Comparison of ENCODE assay signal across 1 cellular context in the genomic region with DNA sequence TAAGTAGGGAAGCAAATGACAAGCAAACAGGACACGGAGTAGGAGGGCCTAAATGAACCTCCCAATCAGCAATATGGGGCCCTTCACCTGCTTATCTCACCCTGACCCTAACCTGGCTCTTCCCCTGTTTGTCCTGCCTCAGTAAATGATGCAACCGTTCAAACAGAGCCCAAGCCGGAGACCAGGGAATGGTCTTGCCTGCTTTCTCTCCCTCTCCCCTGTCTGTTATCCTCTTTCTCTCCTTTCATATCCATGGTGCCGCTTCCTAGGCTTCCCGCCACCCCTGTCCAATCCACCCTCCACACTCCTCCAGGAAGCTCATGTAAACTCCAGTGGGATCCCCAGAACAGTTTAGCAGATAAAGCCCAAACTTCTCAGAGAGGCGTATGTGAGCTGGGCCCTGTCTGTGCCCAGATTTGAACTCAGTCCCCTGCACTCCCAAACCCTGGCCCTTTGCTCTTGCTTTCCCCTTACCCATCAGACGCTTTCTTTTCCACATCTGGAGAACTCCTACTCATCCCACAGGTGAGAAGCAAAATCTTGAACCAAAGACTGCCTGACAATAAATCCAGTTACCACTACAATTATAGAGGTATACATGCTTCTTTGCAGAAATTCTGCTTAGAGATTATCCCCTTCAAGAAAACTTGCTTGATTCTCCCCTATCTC.
TF ChIP-seq lines count a peak whose summit lies in the region.

No MANE protein-coding gene starts in this region.

TF ChIP-seq in K562, 482 proteins besides CTCF, POLR2A, EP300 and RAD21 (continued from another document and continues in another):
- TF ChIP-seq, protein P1, sequence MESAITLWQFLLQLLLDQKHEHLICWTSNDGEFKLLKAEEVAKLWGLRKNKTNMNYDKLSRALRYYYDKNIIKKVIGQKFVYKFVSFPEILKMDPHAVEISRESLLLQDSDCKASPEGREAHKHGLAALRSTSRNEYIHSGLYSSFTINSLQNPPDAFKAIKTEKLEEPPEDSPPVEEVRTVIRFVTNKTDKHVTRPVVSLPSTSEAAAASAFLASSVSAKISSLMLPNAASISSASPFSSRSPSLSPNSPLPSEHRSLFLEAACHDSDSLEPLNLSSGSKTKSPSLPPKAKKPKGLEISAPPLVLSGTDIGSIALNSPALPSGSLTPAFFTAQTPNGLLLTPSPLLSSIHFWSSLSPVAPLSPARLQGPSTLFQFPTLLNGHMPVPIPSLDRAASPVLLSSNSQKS (CRISPR knock-in tag; IDR thresholded peaks at IDR 0.05) = no peak
- TF ChIP-seq ZNF644 (tag; IDR thresholded peaks at IDR 0.05; ENCODE audit: low read depth) (no peak), NR1H2 (CRISPR knock-in tag; IDR thresholded peaks at IDR 0.05) (no peak), GABPB2 (CRISPR knock-in tag; conservative IDR thresholded peaks at IDR 0.05) (no peak), TCF3 (CRISPR knock-in tag; IDR thresholded peaks at IDR 0.05) (peak; percentile 31; the same call in 1 of the 2 replicates), SAFB2 (IDR thresholded peaks at IDR 0.05; ENCODE audit: borderline replicate concordance, low read depth, low read length, severe bottlenecking) (no peak), HDAC2 (IDR thresholded peaks at IDR 0.05) (peak; percentile 78; the same call in 1 of the 2 replicates), ZNF586 (CRISPR knock-in tag; conservative IDR thresholded peaks at IDR 0.05) (no peak), HEY1 (CRISPR knock-in tag; IDR thresholded peaks at IDR 0.05; ENCODE audit: borderline replicate concordance) (no peak), MCM2 (IDR thresholded peaks at IDR 0.05; ENCODE audit: low read depth) (no peak), SMAD3 (CRISPR knock-in tag; conservative IDR thresholded peaks at IDR 0.05) (no peak), POLR3G (IDR thresholded peaks at IDR 0.05; ENCODE audit: extremely low read depth, insufficient read length, insufficient replicate concordance) (no peak), FOXM1 (IDR thresholded peaks at IDR 0.05; ENCODE audit: low read depth) (no peak), FOXM1 (CRISPR knock-in tag; IDR thresholded peaks at IDR 0.05; ENCODE audit: low read depth) (no peak), MTA1 (IDR thresholded peaks at IDR 0.05; ENCODE audit: borderline replicate concordance) (peak; percentile 71; the same call in 1 of the 2 replicates), HMG20A (CRISPR knock-in tag; conservative IDR thresholded peaks at IDR 0.05) (no peak), MXI1 (IDR thresholded peaks at IDR 0.05; ENCODE audit: low read depth, low read length) (no peak), RCOR1 (IDR thresholded peaks at IDR 0.05; ENCODE audit: borderline replicate concordance in 1 of 2, low read depth in 2 of 2, low read length in 2 of 2) (peak in 1 of 2 experiments; percentile 88; a peak in 1 of 4 replicates), ZNF134 (CRISPR knock-in tag; conservative IDR thresholded peaks at IDR 0.05) (peak; percentile 82), L3MBTL2 (IDR thresholded peaks at IDR 0.05) (peak; percentile 44; the same call in 1 of the 2 replicates), PTTG1 (tag; IDR thresholded peaks at IDR 0.05; ENCODE audit: low read depth) (no peak), HDAC1 (IDR thresholded peaks at IDR 0.05) (peak in 1 of 2 experiments; percentile 37; a peak in 1 of 4 replicates), HMG20B (CRISPR knock-in tag; IDR thresholded peaks at IDR 0.05) (no peak)
- TF ChIP-seq, protein P2, sequence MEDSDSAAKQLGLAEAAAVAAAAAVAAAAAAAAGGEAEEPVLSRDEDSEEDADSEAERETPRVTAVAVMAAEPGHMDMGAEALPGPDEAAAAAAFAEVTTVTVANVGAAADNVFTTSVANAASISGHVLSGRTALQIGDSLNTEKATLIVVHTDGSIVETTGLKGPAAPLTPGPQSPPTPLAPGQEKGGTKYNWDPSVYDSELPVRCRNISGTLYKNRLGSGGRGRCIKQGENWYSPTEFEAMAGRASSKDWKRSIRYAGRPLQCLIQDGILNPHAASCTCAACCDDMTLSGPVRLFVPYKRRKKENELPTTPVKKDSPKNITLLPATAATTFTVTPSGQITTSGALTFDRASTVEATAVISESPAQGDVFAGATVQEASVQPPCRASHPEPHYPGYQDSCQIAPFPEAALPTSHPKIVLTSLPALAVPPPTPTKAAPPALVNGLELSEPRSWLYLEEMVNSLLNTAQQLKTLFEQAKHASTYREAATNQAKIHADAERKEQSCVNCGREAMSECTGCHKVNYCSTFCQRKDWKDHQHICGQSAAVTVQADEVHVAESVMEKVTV (CRISPR knock-in tag; IDR thresholded peaks at IDR 0.05) = no peak
- TF ChIP-seq, protein P3, sequence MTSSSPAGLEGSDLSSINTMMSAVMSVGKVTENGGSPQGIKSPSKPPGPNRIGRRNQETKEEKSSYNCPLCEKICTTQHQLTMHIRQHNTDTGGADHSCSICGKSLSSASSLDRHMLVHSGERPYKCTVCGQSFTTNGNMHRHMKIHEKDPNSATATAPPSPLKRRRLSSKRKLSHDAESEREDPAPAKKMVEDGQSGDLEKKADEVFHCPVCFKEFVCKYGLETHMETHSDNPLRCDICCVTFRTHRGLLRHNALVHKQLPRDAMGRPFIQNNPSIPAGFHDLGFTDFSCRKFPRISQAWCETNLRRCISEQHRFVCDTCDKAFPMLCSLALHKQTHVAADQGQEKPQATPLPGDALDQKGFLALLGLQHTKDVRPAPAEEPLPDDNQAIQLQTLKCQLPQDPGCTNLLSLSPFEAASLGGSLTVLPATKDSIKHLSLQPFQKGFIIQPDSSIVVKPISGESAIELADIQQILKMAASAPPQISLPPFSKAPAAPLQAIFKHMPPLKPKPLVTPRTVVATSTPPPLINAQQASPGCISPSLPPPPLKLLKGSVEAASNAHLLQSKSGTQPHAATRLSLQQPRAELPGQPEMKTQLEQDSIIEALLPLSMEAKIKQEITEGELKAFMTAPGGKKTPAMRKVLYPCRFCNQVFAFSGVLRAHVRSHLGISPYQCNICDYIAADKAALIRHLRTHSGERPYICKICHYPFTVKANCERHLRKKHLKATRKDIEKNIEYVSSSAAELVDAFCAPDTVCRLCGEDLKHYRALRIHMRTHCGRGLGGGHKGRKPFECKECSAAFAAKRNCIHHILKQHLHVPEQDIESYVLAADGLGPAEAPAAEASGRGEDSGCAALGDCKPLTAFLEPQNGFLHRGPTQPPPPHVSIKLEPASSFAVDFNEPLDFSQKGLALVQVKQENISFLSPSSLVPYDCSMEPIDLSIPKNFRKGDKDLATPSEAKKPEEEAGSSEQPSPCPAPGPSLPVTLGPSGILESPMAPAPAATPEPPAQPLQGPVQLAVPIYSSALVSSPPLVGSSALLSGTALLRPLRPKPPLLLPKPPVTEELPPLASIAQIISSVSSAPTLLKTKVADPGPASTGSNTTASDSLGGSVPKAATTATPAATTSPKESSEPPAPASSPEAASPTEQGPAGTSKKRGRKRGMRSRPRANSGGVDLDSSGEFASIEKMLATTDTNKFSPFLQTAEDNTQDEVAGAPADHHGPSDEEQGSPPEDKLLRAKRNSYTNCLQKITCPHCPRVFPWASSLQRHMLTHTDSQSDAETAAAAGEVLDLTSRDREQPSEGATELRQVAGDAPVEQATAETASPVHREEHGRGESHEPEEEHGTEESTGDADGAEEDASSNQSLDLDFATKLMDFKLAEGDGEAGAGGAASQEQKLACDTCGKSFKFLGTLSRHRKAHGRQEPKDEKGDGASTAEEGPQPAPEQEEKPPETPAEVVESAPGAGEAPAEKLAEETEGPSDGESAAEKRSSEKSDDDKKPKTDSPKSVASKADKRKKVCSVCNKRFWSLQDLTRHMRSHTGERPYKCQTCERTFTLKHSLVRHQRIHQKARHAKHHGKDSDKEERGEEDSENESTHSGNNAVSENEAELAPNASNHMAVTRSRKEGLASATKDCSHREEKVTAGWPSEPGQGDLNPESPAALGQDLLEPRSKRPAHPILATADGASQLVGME (CRISPR knock-in tag; IDR thresholded peaks at IDR 0.05) = no peak
- TF ChIP-seq, protein P4, sequence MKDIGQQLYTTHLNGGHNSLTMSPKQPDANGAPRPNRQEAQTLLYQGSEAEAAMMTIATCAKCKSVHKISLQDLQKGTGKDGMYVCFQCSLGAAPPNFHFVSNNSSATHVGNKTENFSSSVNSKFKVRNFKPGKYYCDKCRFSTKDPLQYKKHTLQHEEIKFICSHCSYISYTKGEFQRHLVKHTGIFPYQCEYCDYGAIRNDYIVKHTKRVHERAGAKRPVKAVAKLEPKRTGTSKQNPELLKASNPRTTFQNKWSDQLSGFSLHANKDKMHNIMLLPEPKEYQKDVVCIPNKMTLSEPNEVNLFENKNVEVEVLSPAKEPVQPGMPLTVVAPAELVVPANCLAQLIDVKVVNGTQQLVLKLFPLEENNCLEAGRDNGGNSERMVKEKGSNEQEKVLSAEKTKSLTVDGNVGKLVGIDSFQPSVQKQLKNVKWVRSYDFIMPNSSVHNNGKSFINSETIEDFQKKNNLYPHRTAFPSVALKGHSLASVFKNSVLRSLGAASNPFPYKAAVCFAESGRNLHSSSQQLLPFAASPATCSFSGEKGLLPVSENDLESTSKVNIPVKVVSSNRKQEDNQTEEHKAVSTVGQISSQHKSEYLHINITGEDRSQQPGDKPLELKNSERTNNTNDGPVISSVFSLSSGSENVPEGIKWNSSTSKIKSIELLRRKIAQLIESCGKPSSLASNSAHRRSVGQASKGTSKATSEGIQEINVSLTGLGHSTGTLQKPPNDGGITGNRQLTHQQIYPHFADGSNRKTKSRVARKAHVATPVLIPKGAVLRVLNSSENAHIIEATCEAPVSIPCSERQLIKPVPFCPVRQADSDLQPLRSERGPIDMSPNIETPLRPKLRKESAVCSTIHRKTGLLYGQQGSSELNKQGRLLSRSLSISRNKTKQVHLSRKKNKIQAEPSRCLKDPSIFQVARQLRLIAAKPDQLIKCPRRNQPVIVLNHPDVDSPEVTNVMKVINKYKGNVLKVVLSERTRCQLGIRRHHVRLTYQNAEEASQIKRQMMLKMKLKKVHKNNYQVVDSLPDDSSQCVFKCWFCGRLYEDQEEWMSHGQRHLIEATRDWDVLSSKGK (CRISPR knock-in tag; IDR thresholded peaks at IDR 0.05) = no peak
- TF ChIP-seq, protein P5, sequence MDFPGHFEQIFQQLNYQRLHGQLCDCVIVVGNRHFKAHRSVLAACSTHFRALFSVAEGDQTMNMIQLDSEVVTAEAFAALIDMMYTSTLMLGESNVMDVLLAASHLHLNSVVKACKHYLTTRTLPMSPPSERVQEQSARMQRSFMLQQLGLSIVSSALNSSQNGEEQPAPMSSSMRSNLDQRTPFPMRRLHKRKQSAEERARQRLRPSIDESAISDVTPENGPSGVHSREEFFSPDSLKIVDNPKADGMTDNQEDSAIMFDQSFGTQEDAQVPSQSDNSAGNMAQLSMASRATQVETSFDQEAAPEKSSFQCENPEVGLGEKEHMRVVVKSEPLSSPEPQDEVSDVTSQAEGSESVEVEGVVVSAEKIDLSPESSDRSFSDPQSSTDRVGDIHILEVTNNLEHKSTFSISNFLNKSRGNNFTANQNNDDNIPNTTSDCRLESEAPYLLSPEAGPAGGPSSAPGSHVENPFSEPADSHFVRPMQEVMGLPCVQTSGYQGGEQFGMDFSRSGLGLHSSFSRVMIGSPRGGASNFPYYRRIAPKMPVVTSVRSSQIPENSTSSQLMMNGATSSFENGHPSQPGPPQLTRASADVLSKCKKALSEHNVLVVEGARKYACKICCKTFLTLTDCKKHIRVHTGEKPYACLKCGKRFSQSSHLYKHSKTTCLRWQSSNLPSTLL (IDR thresholded peaks at IDR 0.05) = no peak
- TF ChIP-seq, protein P6, sequence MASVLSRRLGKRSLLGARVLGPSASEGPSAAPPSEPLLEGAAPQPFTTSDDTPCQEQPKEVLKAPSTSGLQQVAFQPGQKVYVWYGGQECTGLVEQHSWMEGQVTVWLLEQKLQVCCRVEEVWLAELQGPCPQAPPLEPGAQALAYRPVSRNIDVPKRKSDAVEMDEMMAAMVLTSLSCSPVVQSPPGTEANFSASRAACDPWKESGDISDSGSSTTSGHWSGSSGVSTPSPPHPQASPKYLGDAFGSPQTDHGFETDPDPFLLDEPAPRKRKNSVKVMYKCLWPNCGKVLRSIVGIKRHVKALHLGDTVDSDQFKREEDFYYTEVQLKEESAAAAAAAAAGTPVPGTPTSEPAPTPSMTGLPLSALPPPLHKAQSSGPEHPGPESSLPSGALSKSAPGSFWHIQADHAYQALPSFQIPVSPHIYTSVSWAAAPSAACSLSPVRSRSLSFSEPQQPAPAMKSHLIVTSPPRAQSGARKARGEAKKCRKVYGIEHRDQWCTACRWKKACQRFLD (CRISPR knock-in tag; IDR thresholded peaks at IDR 0.05) = no peak
- TF ChIP-seq, protein P7, sequence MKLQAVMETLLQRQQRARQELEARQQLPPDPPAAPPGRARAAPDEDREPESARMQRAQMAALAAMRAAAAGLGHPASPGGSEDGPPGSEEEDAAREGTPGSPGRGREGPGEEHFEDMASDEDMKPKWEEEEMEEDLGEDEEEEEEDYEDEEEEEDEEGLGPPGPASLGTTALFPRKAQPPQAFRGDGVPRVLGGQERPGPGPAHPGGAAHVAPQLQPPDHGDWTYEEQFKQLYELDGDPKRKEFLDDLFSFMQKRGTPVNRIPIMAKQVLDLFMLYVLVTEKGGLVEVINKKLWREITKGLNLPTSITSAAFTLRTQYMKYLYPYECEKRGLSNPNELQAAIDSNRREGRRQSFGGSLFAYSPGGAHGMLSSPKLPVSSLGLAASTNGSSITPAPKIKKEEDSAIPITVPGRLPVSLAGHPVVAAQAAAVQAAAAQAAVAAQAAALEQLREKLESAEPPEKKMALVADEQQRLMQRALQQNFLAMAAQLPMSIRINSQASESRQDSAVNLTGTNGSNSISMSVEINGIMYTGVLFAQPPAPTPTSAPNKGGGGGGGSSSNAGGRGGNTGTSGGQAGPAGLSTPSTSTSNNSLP (IDR thresholded peaks at IDR 0.05; ENCODE audit: borderline replicate concordance, low read depth, low read length) = no peak
- TF ChIP-seq, protein P8, sequence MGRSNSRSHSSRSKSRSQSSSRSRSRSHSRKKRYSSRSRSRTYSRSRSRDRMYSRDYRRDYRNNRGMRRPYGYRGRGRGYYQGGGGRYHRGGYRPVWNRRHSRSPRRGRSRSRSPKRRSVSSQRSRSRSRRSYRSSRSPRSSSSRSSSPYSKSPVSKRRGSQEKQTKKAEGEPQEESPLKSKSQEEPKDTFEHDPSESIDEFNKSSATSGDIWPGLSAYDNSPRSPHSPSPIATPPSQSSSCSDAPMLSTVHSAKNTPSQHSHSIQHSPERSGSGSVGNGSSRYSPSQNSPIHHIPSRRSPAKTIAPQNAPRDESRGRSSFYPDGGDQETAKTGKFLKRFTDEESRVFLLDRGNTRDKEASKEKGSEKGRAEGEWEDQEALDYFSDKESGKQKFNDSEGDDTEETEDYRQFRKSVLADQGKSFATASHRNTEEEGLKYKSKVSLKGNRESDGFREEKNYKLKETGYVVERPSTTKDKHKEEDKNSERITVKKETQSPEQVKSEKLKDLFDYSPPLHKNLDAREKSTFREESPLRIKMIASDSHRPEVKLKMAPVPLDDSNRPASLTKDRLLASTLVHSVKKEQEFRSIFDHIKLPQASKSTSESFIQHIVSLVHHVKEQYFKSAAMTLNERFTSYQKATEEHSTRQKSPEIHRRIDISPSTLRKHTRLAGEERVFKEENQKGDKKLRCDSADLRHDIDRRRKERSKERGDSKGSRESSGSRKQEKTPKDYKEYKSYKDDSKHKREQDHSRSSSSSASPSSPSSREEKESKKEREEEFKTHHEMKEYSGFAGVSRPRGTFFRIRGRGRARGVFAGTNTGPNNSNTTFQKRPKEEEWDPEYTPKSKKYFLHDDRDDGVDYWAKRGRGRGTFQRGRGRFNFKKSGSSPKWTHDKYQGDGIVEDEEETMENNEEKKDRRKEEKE (IDR thresholded peaks at IDR 0.05; ENCODE audit: borderline replicate concordance in 1 of 2, control insufficient read depth in 1 of 2, low read depth in 2 of 2, low read length in 1 of 2) = no peak
